In genomic region chr16:78900039-78900811, GRCh38 we compare ENCODE assay signal across 15 cellular contexts.
DNase-seq lines count a peak whose midpoint lies in the region; ATAC-seq, FAIRE-seq and TF ChIP-seq lines count a peak whose summit lies in the region.
"Had no signal": no experiment of that assay in that cellular context is flagged by ENCODE, and none has a peak within 500 bp of the region (broad histone marks: within the 10 kb centered on the region; RNA-seq: fewer than 3 reads in every experiment).

No MANE protein-coding gene starts in this region.

- peak overlapping the region; percentile 48 for H3K27ac Mint-ChIP-seq in activated CD8-positive, alpha-beta memory T cell treated with anti-CD3 and anti-CD28 coated beads, Interleukin-2, amount 10 ng/mL, durations not matched to agents 7 days and 5 days
- peak overlapping the region; percentile 17 for H3K27ac Mint-ChIP-seq in CD4-positive, alpha-beta T cell
- peak overlapping the region; percentile 96 for H3K27ac Mint-ChIP-seq in activated CD4-positive, alpha-beta memory T cell treated with anti-CD3 and anti-CD28 coated beads for 36 hours

- no peak for DNase-seq in activated CD8-positive, alpha-beta memory T cell treated with anti-CD3 and anti-CD28 coated beads, Interleukin-2, amount 10 ng/mL, durations not matched to agents 7 days and 5 days
- no peak for DNase-seq in activated CD8-positive, alpha-beta memory T cell treated with anti-CD3 and anti-CD28 coated beads, Interleukin-2, amount 50 U/mL, for 48 hours
- no peak for DNase-seq in CD4-positive, alpha-beta T cell
- DNase-seq in activated CD4-positive, alpha-beta memory T cell treated with anti-CD3 and anti-CD28 coated beads for 36 hours = no peak
- no peak for DNase-seq in NCI-H2196 treated with DMSO at 0.1 percent for 48 hours (lab: John Stamatoyannopoulos, UW; ENCODE audit: unreplicated experiment)
- no peak for DNase-seq in G401 (ENCODE audit: low spot score)
- no peak for DNase-seq in NOMO-1 (lab: John Stamatoyannopoulos, UW; ENCODE audit: unreplicated experiment in 2 of 2)
- DNase-seq: COR-L47; DMS153; NCI-H187 treated with DMSO at 0.1 percent for 48 hours; NCI-H526 treated with DMSO at 0.1 percent for 48 hours; NK-92 treated with Interleukin-12 subunit alpha and Interleukin-12 subunit beta, amount 100 ng/mL, for 24 hours had no signal

- H3K27ac ChIP-seq in CD4-positive, alpha-beta T cell (ENCODE audit: low read depth, low read length) = no peak overlapping the region
- H3K27ac ChIP-seq: C4-2B had no signal

- peaks cover 43% of the 10 kb centered on the region for H3K4me1 Mint-ChIP-seq in activated CD8-positive, alpha-beta memory T cell treated with anti-CD3 and anti-CD28 coated beads, Interleukin-2, amount 10 ng/mL, durations not matched to agents 7 days and 5 days
- peaks cover 36% of the 10 kb centered on the region for H3K4me1 Mint-ChIP-seq in CD4-positive, alpha-beta T cell (ENCODE audit: low read depth)
- H3K4me1 Mint-ChIP-seq in activated CD4-positive, alpha-beta memory T cell treated with anti-CD3 and anti-CD28 coated beads for 36 hours (ENCODE audit: low read depth) = peaks cover 76% of the 10 kb centered on the region

- intact Hi-C loops in CD4-positive, alpha-beta T cell (cut with DNase I, micrococcal nuclease) = no loop called here
- intact Hi-C loops in activated CD4-positive, alpha-beta memory T cell treated with anti-CD3 and anti-CD28 coated beads for 36 hours (cut with micrococcal nuclease) = loop anchor here (1.0 to 5.0 kb wide), 8 partner anchors 62 to 416 kb away; no protein-coding TSS in a partner anchor

- POLR2A ChIA-PET in CD4-positive, alpha-beta T cell (lab: Charles Lee) = no interaction called here
- POLR2A ChIA-PET in activated CD4-positive, alpha-beta memory T cell treated with anti-CD3 and anti-CD28 coated beads for 36 hours (lab: Charles Lee) = interaction anchor here (0.6 to 13.1 kb wide), 11 partner anchors 12 to 699 kb away, joined by 3 to 232 read pairs (median 4); no protein-coding TSS in a partner anchor

- no peaks in the 10 kb centered on the region for H3K9me3 ChIP-seq in CD4-positive, alpha-beta T cell (ENCODE audit: control insufficient read depth, low read length)

- ATAC-seq in activated CD8-positive, alpha-beta memory T cell treated with anti-CD3 and anti-CD28 coated beads, Interleukin-2, amount 10 ng/mL, durations not matched to agents 7 days and 5 days = peak; percentile 24
- no peak for ATAC-seq in CD4-positive, alpha-beta T cell (ENCODE audit: poor library complexity)

- H3K9me3 Mint-ChIP-seq in activated CD8-positive, alpha-beta memory T cell treated with anti-CD3 and anti-CD28 coated beads, Interleukin-2, amount 10 ng/mL, durations not matched to agents 7 days and 5 days (ENCODE audit: low read depth) = no peaks in the 10 kb centered on the region
- no peaks in the 10 kb centered on the region for H3K9me3 Mint-ChIP-seq in CD4-positive, alpha-beta T cell
- no peaks in the 10 kb centered on the region for H3K9me3 Mint-ChIP-seq in activated CD4-positive, alpha-beta memory T cell treated with anti-CD3 and anti-CD28 coated beads for 36 hours

- TF ChIP-seq CTCF in CD4-positive, alpha-beta T cell (IDR thresholded peaks at IDR 0.05) = no peak

- CTCF ChIA-PET in activated CD8-positive, alpha-beta memory T cell treated with anti-CD3 and anti-CD28 coated beads, Interleukin-2, amount 10 ng/mL, durations not matched to agents 7 days and 5 days (lab: Charles Lee) = interaction anchor here (0.7 kb wide), 1 partner anchor 182 kb away, joined by 4 read pairs; no protein-coding TSS in a partner anchor
- CTCF ChIA-PET in CD4-positive, alpha-beta T cell (lab: Charles Lee) = no interaction called here
- CTCF ChIA-PET in activated CD4-positive, alpha-beta memory T cell treated with anti-CD3 and anti-CD28 coated beads for 36 hours (lab: Charles Lee) = interaction anchor here (0.6 to 1.9 kb wide), 5 partner anchors 106 to 701 kb away, joined by 3 to 15 read pairs (median 3); no protein-coding TSS in a partner anchor

- in situ Hi-C loops in G401 (cut with HindIII; ENCODE audit: low sequenced_read_pairs) = no loop called here

- no peaks in the 10 kb centered on the region for H3K27me3 ChIP-seq in CD4-positive, alpha-beta T cell (ENCODE audit: control insufficient read depth, insufficient read depth, low read length)

- peaks cover 3% of the 10 kb centered on the region for H3K36me3 Mint-ChIP-seq in activated CD8-positive, alpha-beta memory T cell treated with anti-CD3 and anti-CD28 coated beads, Interleukin-2, amount 10 ng/mL, durations not matched to agents 7 days and 5 days
- no peaks in the 10 kb centered on the region for H3K36me3 Mint-ChIP-seq in CD4-positive, alpha-beta T cell (ENCODE audit: low read depth)
- peaks cover 1% of the 10 kb centered on the region for H3K36me3 Mint-ChIP-seq in activated CD4-positive, alpha-beta memory T cell treated with anti-CD3 and anti-CD28 coated beads for 36 hours

- no peaks in the 10 kb centered on the region for H3K27me3 Mint-ChIP-seq in activated CD8-positive, alpha-beta memory T cell treated with anti-CD3 and anti-CD28 coated beads, Interleukin-2, amount 10 ng/mL, durations not matched to agents 7 days and 5 days
- H3K27me3 Mint-ChIP-seq in CD4-positive, alpha-beta T cell = no peaks in the 10 kb centered on the region
- no peaks in the 10 kb centered on the region for H3K27me3 Mint-ChIP-seq in activated CD4-positive, alpha-beta memory T cell treated with anti-CD3 and anti-CD28 coated beads for 36 hours

- H3K4me3 Mint-ChIP-seq in activated CD8-positive, alpha-beta memory T cell treated with anti-CD3 and anti-CD28 coated beads, Interleukin-2, amount 10 ng/mL, durations not matched to agents 7 days and 5 days = no peak overlapping the region
- H3K4me3 Mint-ChIP-seq in CD4-positive, alpha-beta T cell = no peak overlapping the region
- H3K4me3 Mint-ChIP-seq in activated CD4-positive, alpha-beta memory T cell treated with anti-CD3 and anti-CD28 coated beads for 36 hours = peak overlapping the region; percentile 20

- peak; percentile 62 for FAIRE-seq in islet of Langerhans (lab: Jason Lieb, UNC)
- FAIRE-seq: H1 had no signal

Comparison
In these comparisons a context has a peak if more than half of its experiments do, and no peak if none do; other contexts are left out.
1. H3K27ac Mint-ChIP-seq: peak in every context shown above with its lines; median percentile 96 in activated CD4-positive, alpha-beta memory T cell treated with anti-CD3 and anti-CD28 coated beads for 36 hours; 48 in activated CD8-positive, alpha-beta memory T cell treated with anti-CD3 and anti-CD28 coated beads, Interleukin-2, amount 10 ng/mL, durations not matched to agents 7 days and 5 days; 17 in CD4-positive, alpha-beta T cell.